13 cellular contexts compared by ENCODE assay signal in the genomic region with DNA sequence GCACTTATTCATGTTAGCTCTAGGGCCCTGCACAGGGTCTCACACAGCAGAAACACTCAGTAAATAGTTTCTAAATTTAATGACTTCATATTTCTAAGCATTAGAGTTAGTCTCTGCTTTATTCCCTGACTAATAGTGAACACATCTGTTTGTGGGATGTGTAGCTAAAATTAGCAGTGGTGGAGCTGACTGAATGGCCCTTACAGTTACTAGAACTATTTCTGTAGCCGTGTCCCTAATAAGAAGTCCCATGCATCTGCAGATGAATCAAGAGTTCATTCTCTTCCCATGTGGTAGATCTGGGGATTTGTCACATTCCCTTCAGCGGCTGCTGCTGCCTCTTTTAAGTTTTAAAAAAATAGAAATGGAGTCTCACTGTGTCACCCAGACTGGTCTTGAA. TPM values are rescaled to one million over a fixed set of nuclear protein-coding genes. Genes with fewer than 3 reads are reported as not detected.
DNase-seq lines count a peak whose midpoint lies in the region; ATAC-seq and TF ChIP-seq lines count a peak whose summit lies in the region.
"Had no signal": no experiment of that assay in that cellular context is flagged by ENCODE, and none has a peak within 500 bp of the region (broad histone marks: within the 10 kb centered on the region; RNA-seq: fewer than 3 reads in every experiment).

No MANE protein-coding gene starts in this region.

- peak overlapping the region; percentile 67 to 82 for H3K27ac ChIP-seq in coronary artery
- peak overlapping the region; percentile 53 for H3K27ac ChIP-seq in muscle layer of duodenum (ENCODE audit: low read length)
- peak overlapping the region; percentile 47 to 90 for H3K27ac ChIP-seq in aorta (ENCODE audit: low read depth in 1 of 2, low read length in 2 of 2)
- H3K27ac ChIP-seq: KMS-11, pancreas had no signal

- CTCF ChIA-PET in activated CD8-positive, alpha-beta memory T cell treated with anti-CD3 and anti-CD28 coated beads, Interleukin-2, amount 10 ng/mL, durations not matched to agents 7 days and 5 days (lab: Charles Lee) = interaction anchor here (0.6 to 2.2 kb wide), 6 partner anchors 8 to 139 kb away, joined by 3 to 9 read pairs (median 3); no protein-coding TSS in a partner anchor

- H3K27me3 Mint-ChIP-seq in activated CD8-positive, alpha-beta memory T cell treated with anti-CD3 and anti-CD28 coated beads, Interleukin-2, amount 10 ng/mL, durations not matched to agents 7 days and 5 days = no peaks in the 10 kb centered on the region
- H3K27me3 Mint-ChIP-seq: dendritic cell treated with granulocyte-macrophage colony-stimulating factor and Interleukin-4, amounts not matched to agents 40 ng/mL and 50 ng/mL, for 4 days had no signal

- peaks cover 28 to 39% of the 10 kb centered on the region in 2 donors for H3K36me3 ChIP-seq in muscle layer of duodenum (ENCODE audit: control insufficient read depth in 1 of 2, insufficient read depth in 2 of 2, low read length in 2 of 2)
- H3K36me3 ChIP-seq in aorta (ENCODE audit: control insufficient read depth in 1 of 2, insufficient read depth in 2 of 2, low read length in 1 of 2) = peaks cover 0 to 6% of the 10 kb centered on the region in 2 donors

- H3K4me3 ChIP-seq in coronary artery (peak overlapping the region; percentile 13), muscle layer of duodenum (ENCODE audit: low read depth in 1 of 2, low read length in 2 of 2) (no peak overlapping the region), aorta (ENCODE audit: low read length in 2 of 2) (no peak overlapping the region)
- H3K4me3 ChIP-seq: pancreas had no signal

- no peaks in the 10 kb centered on the region for H3K27me3 ChIP-seq in muscle layer of duodenum (ENCODE audit: low read depth, low read length)
- no peaks in the 10 kb centered on the region for H3K27me3 ChIP-seq in aorta (ENCODE audit: control insufficient read depth in 1 of 2, insufficient read depth in 2 of 2, low read length in 1 of 2)
- H3K27me3 ChIP-seq: pancreas had no signal

- H3K9me3 ChIP-seq in muscle layer of duodenum (ENCODE audit: control insufficient read depth in 1 of 2, low read length in 2 of 2) = no peaks in the 10 kb centered on the region
- H3K9me3 ChIP-seq in aorta (ENCODE audit: control insufficient read depth, low read length) = no peaks in the 10 kb centered on the region
- H3K9me3 ChIP-seq: pancreas had no signal

- peaks cover 0 to 19% of the 10 kb centered on the region in 2 donors for H3K4me1 ChIP-seq in muscle layer of duodenum (ENCODE audit: control insufficient read depth in 1 of 2, insufficient read depth in 2 of 2, low read length in 2 of 2)
- H3K4me1 ChIP-seq in aorta (ENCODE audit: control insufficient read depth in 1 of 2, insufficient read depth in 2 of 2, low read length in 2 of 2) = peaks cover 9 to 15% of the 10 kb centered on the region in 2 donors

- peaks cover 50% of the 10 kb centered on the region for H3K4me1 Mint-ChIP-seq in activated CD8-positive, alpha-beta memory T cell treated with anti-CD3 and anti-CD28 coated beads, Interleukin-2, amount 10 ng/mL, durations not matched to agents 7 days and 5 days

- peaks cover 66% of the 10 kb centered on the region for H3K36me3 Mint-ChIP-seq in activated CD8-positive, alpha-beta memory T cell treated with anti-CD3 and anti-CD28 coated beads, Interleukin-2, amount 10 ng/mL, durations not matched to agents 7 days and 5 days

- no peak for DNase-seq in activated CD8-positive, alpha-beta memory T cell treated with anti-CD3 and anti-CD28 coated beads, Interleukin-2, amount 10 ng/mL, durations not matched to agents 7 days and 5 days
- no peak for DNase-seq in activated CD8-positive, alpha-beta memory T cell treated with anti-CD3 and anti-CD28 coated beads for 24 hours
- DNase-seq in coronary artery (ENCODE audit: low spot score) = no peak
- DNase-seq in aorta = no peak
- DNase-seq in GM20000 (ENCODE audit: low spot score) = no peak
- no peak for DNase-seq in iPS-NIHi7 (ENCODE audit: extremely low spot score)
- DNase-seq: activated T-cell treated with anti-CD3 and anti-CD28 coated beads for 4 hours, NCI-H526, pancreas had no signal

- no peak for ATAC-seq in activated CD8-positive, alpha-beta memory T cell treated with anti-CD3 and anti-CD28 coated beads, Interleukin-2, amount 10 ng/mL, durations not matched to agents 7 days and 5 days
- ATAC-seq in aorta (ENCODE audit: low FRiP score) (peak; percentile 27), GM19324 (IDR thresholded peaks at IDR 0.05; ENCODE audit: low FRiP score, unreplicated experiment) (no peak)

- H3K27ac Mint-ChIP-seq in activated CD8-positive, alpha-beta memory T cell treated with anti-CD3 and anti-CD28 coated beads, Interleukin-2, amount 10 ng/mL, durations not matched to agents 7 days and 5 days = peak overlapping the region; percentile 56

- no peak overlapping the region for H3K4me3 Mint-ChIP-seq in activated CD8-positive, alpha-beta memory T cell treated with anti-CD3 and anti-CD28 coated beads, Interleukin-2, amount 10 ng/mL, durations not matched to agents 7 days and 5 days
- H3K4me3 Mint-ChIP-seq: dendritic cell treated with granulocyte-macrophage colony-stimulating factor and Interleukin-4, amounts not matched to agents 40 ng/mL and 50 ng/mL, for 4 days had no signal

- WGBS in aorta, 2 donors = 0 to 6% methylated on average over 2 of the region's 2 CpGs

- no peaks in the 10 kb centered on the region for H3K9me3 Mint-ChIP-seq in activated CD8-positive, alpha-beta memory T cell treated with anti-CD3 and anti-CD28 coated beads, Interleukin-2, amount 10 ng/mL, durations not matched to agents 7 days and 5 days (ENCODE audit: low read depth)
- H3K9me3 Mint-ChIP-seq: dendritic cell treated with granulocyte-macrophage colony-stimulating factor and Interleukin-4, amounts not matched to agents 40 ng/mL and 50 ng/mL, for 4 days had no signal

- intact Hi-C loops in aorta (cut with DNase I) = no loop called here

- TF ChIP-seq CTCF in coronary artery (IDR thresholded peaks at IDR 0.05) = no peak
- TF ChIP-seq CTCF in GM20000 (IDR thresholded peaks at IDR 0.05; ENCODE audit: extremely low read depth, missing control alignments) = no peak

RNA-seq across cellular contexts. Expression of a gene that starts 11.7 kb away (rescaled TPM):
- 10 to 100 TPM; 54.5 to 56.8 TPM for total RNA-seq in activated CD8-positive, alpha-beta memory T cell treated with anti-CD3 and anti-CD28 coated beads, Interleukin-2, amount 10 ng/mL, durations not matched to agents 7 days and 5 days
- 10 to 100 TPM; 80.3 to 85.4 TPM for total RNA-seq in aorta
- 10 to 100 TPM; 17.0 to 57.9 TPM for polyA plus RNA-seq in aorta
